ENCODE assay signal across 1 cellular context in genomic region chr5:90472783-90473182, GRCh38.
TF ChIP-seq lines count a peak whose summit lies in the region.

No MANE protein-coding gene starts in this region.

TF ChIP-seq in GM23338, 12 proteins besides CTCF, POLR2A, EP300 and RAD21 (continued from another document):
- no peak for TF ChIP-seq ZNF462 (CRISPR knock-in tag; IDR thresholded peaks at IDR 0.05)
